Comparison of ENCODE assay signal across 8 cellular contexts in genomic region chr7:66043681-66044497, GRCh38. TPM values are rescaled to one million over a fixed set of nuclear protein-coding genes. Genes with fewer than 3 reads are reported as not detected.
DNase-seq lines count a peak whose midpoint lies in the region; ATAC-seq and TF ChIP-seq lines count a peak whose summit lies in the region.

No MANE protein-coding gene starts in this region.

- peak overlapping the region; percentile 25 for H3K4me3 ChIP-seq in GM06990 (replicated peaks; ENCODE audit: low read depth, low read length)
- peak overlapping the region; percentile 28 for H3K4me3 ChIP-seq in astrocyte of the cerebellum (ENCODE audit: low read depth, low read length)
- H3K4me3 ChIP-seq in retinal pigment epithelial cell (ENCODE audit: low read length), result peak overlapping the region; percentile 39
- no peak overlapping the region for H3K4me3 ChIP-seq in OCI-LY7 (ENCODE audit: low read depth, low read length, poor library complexity, severe bottlenecking)

- no peaks in the 10 kb centered on the region for H3K9me3 ChIP-seq in OCI-LY7 (ENCODE audit: low read length)

- intact Hi-C loops in OCI-LY7 (cut with micrococcal nuclease; ENCODE audit: unreplicated experiment), result no loop called here

- no TSS peak for BruUV-seq in OCI-LY7 (replicated peaks; lab: Mats Ljungman, UMichigan)

- no peak overlapping the region for H2AFZ ChIP-seq in OCI-LY7 (ENCODE audit: low read length)

- H3K36me3 ChIP-seq in GM06990 (ENCODE audit: control insufficient read depth, insufficient read depth, low read length) (no peaks in the 10 kb centered on the region), OCI-LY7 (ENCODE audit: insufficient read depth, low read length) (no peaks in the 10 kb centered on the region)

- H3K9me2 ChIP-seq in OCI-LY7 (ENCODE audit: insufficient read depth, low read length), result no peaks in the 10 kb centered on the region

- in situ Hi-C loops in astrocyte of the cerebellum (cut with HindIII; ENCODE audit: low sequenced_read_pairs), result no loop called here

- H3K4me2 ChIP-seq in OCI-LY7 (ENCODE audit: low read length), result no peak overlapping the region

- no peaks in the 10 kb centered on the region for H4K20me1 ChIP-seq in OCI-LY7 (ENCODE audit: insufficient read depth, low read length)

- H3K79me2 ChIP-seq in OCI-LY7 (ENCODE audit: insufficient read depth, low read depth, low read length), result no peaks in the 10 kb centered on the region

- H3K27ac ChIP-seq in OCI-LY7 (ENCODE audit: low read depth, low read length, poor library complexity, severe bottlenecking), result no peak overlapping the region

- H3K4me1 ChIP-seq in OCI-LY7 (ENCODE audit: insufficient read depth, low read length, poor library complexity, severe bottlenecking), result no peaks in the 10 kb centered on the region

- CTCF ChIA-PET in OCI-LY7 (lab: Charles Lee; ENCODE audit: unreplicated experiment), result no interaction called here

- H3K27me3 ChIP-seq in GM06990 (replicated peaks; ENCODE audit: control insufficient read depth, insufficient read depth, low read length), result no peaks in the 10 kb centered on the region

- ATAC-seq in GM21528 (IDR thresholded peaks at IDR 0.05; ENCODE audit: low FRiP score, unreplicated experiment), result no peak

- peak; percentile 18 for DNase-seq in GM06990 (ENCODE audit: extremely low read depth, insufficient read length)
- DNase-seq in NCI-H1930 (lab: John Stamatoyannopoulos, UW), result peak; percentile 20 to 32
- no peak for DNase-seq in astrocyte of the cerebellum (ENCODE audit: low read depth)
- peak; percentile 17 for DNase-seq in iPS DF 19.7 (ENCODE audit: low read depth, low spot score)
- peak; percentile 22 for DNase-seq in retinal pigment epithelial cell (ENCODE audit: low read depth)
- no peak for DNase-seq in SW 1271 (lab: John Stamatoyannopoulos, UW)
- DNase-seq in OCI-LY7 (ENCODE audit: low spot score), result no peak

- POLR2A ChIA-PET in OCI-LY7 (lab: Charles Lee), result interaction anchor here (0.6 kb wide), 1 partner anchor 174 kb away, joined by 7 read pairs; no protein-coding TSS in a partner anchor

- no peak for TF ChIP-seq CTCF in GM06990 (IDR thresholded peaks at IDR 0.05; ENCODE audit: insufficient read depth, low read length, poor library complexity, severe bottlenecking)
- no peak for TF ChIP-seq CTCF in astrocyte of the cerebellum (IDR thresholded peaks at IDR 0.05; ENCODE audit: low read depth, low read length, missing control alignments)
- no peak for TF ChIP-seq CTCF in retinal pigment epithelial cell (conservative IDR thresholded peaks at IDR 0.05; ENCODE audit: low read depth, low read length)
- TF ChIP-seq CTCF in OCI-LY7 (conservative IDR thresholded peaks at IDR 0.05; ENCODE audit: low read length), result no peak

RNA-seq across cellular contexts. Expression of gene ASL, which starts 31.7 kb away (rescaled TPM):
- 21.5 and 22.2 TPM in 2 replicates for total RNA-seq in OCI-LY7 (2014; rRNA removed; shearing (Covaris generic))
- total RNA-seq in OCI-LY7 (2022), result 23.2 and 25.7 TPM in 2 replicates

Comparison
In these comparisons a context has a peak if more than half of its experiments do, and no peak if none do; other contexts are left out.
1. DNase-seq: peak in GM06990 (single experiment), NCI-H1930 (2 of 2), iPS DF 19.7 (single experiment) and retinal pigment epithelial cell (single experiment); none in astrocyte of the cerebellum (single experiment), SW 1271 (0 of 2) and OCI-LY7 (single experiment).